ENCODE assay signal across 1 cellular context in the genomic region with DNA sequence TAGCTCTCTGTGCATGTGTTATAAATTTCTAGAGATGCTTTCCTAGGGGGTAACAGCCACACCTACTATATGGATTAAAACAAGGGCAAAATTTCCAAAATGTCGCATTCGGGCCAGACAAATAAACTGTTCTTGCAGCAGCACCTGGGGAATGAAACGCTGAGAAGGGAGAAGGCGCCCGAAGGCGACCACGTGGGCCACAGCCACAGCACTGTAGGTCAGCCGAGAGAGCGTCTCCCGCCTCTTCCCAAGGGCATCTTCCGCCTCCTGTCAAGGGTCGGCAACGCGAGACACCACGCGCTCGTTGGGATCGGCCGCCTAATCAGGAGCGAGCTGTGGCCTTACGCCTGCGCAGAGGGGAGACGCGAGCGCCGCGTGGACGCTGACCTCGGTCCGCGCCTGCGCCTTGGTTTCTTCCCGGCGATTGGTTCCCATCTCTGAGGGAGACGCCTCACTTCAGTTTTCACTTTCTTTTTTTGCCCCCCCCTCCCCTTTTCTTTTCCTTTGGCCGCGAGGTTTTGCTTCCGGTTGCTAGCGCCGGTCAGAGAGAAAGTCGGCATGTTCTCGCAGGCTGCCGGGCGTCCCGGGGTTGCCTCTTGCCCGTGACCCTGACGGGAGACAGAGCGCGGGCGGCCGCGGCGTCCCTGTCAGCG.
A peak's percentile ranks its signal among the peaks of the same experiment; 100 is the strongest.
TF ChIP-seq lines count a peak whose summit lies in the region.

A gene with protein sequence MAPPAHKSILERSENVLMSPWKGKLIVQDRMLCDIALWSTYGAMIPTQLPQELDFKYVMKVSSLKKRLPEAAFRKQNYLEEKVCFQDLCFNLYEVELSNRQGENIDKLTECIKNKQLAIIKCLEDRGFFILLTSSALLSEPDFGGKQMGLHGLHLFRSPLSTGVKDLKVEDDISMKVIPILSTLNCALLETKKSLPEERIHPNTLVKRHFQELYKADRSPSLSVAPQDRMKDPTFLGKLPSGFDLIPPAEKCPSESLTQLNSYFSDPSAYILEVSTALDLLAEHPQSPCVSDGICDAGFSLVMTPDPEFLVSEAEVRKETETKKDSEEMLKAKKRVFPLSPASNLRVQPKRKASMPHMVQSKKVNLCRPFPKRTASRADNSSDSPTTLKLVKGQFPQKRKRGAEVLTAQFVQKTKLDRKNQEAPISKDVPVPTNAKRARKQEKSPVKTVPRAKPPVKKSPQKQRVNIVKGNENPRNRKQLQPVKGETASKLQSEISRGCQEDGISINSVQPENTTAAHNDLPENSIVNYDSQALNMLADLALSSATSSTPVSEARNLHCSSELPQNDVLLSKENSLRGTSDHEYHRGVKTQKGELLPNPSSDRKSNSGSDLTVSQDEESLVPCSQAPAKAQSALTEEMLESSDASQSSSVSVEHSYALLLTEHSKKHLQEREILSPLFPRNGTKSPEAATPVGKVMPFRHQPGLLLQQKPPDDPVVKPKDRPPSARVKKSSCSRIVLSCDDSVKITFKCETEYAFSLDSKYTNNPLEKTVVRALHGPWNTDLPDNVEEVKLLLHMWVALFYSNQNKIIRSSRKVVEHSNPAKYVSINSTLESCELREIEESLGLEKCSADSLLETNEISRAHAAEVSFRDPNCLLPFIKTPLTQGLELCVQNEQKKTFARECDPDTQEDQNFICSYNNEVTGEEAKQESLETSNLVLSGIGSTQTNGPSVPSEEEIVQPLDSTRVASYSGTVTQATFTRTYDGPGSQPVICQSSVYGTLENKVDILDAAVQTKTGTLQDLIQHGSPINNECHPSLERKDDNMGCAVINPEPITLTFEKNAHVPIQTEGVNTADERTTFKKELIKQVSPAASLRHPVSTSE (N-terminal part only) (plus strand): TSS at position 521 of the 653 bp plus-strand sequence. CDS start 35,805 bp downstream, outside the sequence.

TF ChIP-seq in HEK293, 187 proteins besides CTCF, POLR2A, EP300 and RAD21 (continued from another document and continues in another):
- TF ChIP-seq, protein P1, sequence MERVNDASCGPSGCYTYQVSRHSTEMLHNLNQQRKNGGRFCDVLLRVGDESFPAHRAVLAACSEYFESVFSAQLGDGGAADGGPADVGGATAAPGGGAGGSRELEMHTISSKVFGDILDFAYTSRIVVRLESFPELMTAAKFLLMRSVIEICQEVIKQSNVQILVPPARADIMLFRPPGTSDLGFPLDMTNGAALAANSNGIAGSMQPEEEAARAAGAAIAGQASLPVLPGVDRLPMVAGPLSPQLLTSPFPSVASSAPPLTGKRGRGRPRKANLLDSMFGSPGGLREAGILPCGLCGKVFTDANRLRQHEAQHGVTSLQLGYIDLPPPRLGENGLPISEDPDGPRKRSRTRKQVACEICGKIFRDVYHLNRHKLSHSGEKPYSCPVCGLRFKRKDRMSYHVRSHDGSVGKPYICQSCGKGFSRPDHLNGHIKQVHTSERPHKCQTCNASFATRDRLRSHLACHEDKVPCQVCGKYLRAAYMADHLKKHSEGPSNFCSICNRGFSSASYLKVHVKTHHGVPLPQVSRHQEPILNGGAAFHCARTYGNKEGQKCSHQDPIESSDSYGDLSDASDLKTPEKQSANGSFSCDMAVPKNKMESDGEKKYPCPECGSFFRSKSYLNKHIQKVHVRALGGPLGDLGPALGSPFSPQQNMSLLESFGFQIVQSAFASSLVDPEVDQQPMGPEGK (tag by site-specific recombination; IDR thresholded peaks at IDR 0.05): 0 out of 2 replicates have a peak, but pooled peaks have one; percentile 51
- no peak for TF ChIP-seq ZNF549 (tag by site-specific recombination; IDR thresholded peaks at IDR 0.05)
- no peak for TF ChIP-seq ZNF548 (tag by site-specific recombination; IDR thresholded peaks at IDR 0.05)
- TF ChIP-seq ZNF335 (tag by site-specific recombination; conservative IDR thresholded peaks at IDR 0.05): peak; percentile 81
- TF ChIP-seq IKZF3 (tag by site-specific recombination; IDR thresholded peaks at IDR 0.05): peak; percentile 89
- no peak for TF ChIP-seq TCF7L2 (IDR thresholded peaks at IDR 0.05; ENCODE audit: borderline replicate concordance, low read depth, low read length)
- no peak for TF ChIP-seq HOXD13 (CRISPR knock-in tag; IDR thresholded peaks at IDR 0.05; ENCODE audit: borderline replicate concordance)
- TF ChIP-seq, protein P2, sequence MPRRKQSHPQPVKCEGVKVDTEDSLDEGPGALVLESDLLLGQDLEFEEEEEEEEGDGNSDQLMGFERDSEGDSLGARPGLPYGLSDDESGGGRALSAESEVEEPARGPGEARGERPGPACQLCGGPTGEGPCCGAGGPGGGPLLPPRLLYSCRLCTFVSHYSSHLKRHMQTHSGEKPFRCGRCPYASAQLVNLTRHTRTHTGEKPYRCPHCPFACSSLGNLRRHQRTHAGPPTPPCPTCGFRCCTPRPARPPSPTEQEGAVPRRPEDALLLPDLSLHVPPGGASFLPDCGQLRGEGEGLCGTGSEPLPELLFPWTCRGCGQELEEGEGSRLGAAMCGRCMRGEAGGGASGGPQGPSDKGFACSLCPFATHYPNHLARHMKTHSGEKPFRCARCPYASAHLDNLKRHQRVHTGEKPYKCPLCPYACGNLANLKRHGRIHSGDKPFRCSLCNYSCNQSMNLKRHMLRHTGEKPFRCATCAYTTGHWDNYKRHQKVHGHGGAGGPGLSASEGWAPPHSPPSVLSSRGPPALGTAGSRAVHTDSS (tag by site-specific recombination; IDR thresholded peaks at IDR 0.05): no peak
- no peak for TF ChIP-seq ZNF221 (tag by site-specific recombination; IDR thresholded peaks at IDR 0.05; ENCODE audit: borderline replicate concordance)
- peak; percentile 99 for TF ChIP-seq ZNF10 (tag by site-specific recombination; IDR thresholded peaks at IDR 0.05)
- TF ChIP-seq ZNF211 (tag by site-specific recombination; IDR thresholded peaks at IDR 0.05; ENCODE audit: low read depth): no peak
- peak; percentile 92 for TF ChIP-seq ZNF610 (tag by site-specific recombination; IDR thresholded peaks at IDR 0.05; ENCODE audit: borderline replicate concordance)
- peak; percentile 90 for TF ChIP-seq ZXDB (tag by site-specific recombination; IDR thresholded peaks at IDR 0.05)
- no peak for TF ChIP-seq ZNF530 (tag by site-specific recombination; IDR thresholded peaks at IDR 0.05; ENCODE audit: low read depth)
- TF ChIP-seq ZNF48 (tag by site-specific recombination; IDR thresholded peaks at IDR 0.05): no peak
- peak; percentile 48; the same call in 1 of the 2 replicates for TF ChIP-seq YY1 (tag by site-specific recombination; IDR thresholded peaks at IDR 0.05)
- no peak for TF ChIP-seq ZNF341 (tag by site-specific recombination; IDR thresholded peaks at IDR 0.05; ENCODE audit: low read depth)
- TF ChIP-seq ZNF37A (tag by site-specific recombination; IDR thresholded peaks at IDR 0.05): no peak
- no peak for TF ChIP-seq ZNF239 (tag by site-specific recombination; IDR thresholded peaks at IDR 0.05)
- TF ChIP-seq, protein P3, sequence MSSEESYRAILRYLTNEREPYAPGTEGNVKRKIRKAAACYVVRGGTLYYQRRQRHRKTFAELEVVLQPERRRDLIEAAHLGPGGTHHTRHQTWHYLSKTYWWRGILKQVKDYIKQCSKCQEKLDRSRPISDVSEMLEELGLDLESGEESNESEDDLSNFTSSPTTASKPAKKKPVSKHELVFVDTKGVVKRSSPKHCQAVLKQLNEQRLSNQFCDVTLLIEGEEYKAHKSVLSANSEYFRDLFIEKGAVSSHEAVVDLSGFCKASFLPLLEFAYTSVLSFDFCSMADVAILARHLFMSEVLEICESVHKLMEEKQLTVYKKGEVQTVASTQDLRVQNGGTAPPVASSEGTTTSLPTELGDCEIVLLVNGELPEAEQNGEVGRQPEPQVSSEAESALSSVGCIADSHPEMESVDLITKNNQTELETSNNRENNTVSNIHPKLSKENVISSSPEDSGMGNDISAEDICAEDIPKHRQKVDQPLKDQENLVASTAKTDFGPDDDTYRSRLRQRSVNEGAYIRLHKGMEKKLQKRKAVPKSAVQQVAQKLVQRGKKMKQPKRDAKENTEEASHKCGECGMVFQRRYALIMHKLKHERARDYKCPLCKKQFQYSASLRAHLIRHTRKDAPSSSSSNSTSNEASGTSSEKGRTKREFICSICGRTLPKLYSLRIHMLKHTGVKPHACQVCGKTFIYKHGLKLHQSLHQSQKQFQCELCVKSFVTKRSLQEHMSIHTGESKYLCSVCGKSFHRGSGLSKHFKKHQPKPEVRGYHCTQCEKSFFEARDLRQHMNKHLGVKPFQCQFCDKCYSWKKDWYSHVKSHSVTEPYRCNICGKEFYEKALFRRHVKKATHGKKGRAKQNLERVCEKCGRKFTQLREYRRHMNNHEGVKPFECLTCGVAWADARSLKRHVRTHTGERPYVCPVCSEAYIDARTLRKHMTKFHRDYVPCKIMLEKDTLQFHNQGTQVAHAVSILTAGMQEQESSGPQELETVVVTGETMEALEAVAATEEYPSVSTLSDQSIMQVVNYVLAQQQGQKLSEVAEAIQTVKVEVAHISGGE (tag by site-specific recombination; conservative IDR thresholded peaks at IDR 0.05; ENCODE audit: low read depth): peak; percentile 47
- TF ChIP-seq, protein P4, sequence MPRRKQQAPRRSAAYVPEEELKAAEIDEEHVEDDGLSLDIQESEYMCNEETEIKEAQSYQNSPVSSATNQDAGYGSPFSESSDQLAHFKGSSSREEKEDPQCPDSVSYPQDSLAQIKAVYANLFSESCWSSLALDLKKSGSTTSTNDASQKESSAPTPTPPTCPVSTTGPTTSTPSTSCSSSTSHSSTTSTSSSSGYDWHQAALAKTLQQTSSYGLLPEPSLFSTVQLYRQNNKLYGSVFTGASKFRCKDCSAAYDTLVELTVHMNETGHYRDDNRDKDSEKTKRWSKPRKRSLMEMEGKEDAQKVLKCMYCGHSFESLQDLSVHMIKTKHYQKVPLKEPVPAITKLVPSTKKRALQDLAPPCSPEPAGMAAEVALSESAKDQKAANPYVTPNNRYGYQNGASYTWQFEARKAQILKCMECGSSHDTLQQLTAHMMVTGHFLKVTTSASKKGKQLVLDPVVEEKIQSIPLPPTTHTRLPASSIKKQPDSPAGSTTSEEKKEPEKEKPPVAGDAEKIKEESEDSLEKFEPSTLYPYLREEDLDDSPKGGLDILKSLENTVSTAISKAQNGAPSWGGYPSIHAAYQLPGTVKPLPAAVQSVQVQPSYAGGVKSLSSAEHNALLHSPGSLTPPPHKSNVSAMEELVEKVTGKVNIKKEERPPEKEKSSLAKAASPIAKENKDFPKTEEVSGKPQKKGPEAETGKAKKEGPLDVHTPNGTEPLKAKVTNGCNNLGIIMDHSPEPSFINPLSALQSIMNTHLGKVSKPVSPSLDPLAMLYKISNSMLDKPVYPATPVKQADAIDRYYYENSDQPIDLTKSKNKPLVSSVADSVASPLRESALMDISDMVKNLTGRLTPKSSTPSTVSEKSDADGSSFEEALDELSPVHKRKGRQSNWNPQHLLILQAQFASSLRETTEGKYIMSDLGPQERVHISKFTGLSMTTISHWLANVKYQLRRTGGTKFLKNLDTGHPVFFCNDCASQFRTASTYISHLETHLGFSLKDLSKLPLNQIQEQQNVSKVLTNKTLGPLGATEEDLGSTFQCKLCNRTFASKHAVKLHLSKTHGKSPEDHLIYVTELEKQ (tag by site-specific recombination; IDR thresholded peaks at IDR 0.05; ENCODE audit: borderline replicate concordance): no peak; the same call in 1 of the 2 replicates
- TF ChIP-seq, protein P5, sequence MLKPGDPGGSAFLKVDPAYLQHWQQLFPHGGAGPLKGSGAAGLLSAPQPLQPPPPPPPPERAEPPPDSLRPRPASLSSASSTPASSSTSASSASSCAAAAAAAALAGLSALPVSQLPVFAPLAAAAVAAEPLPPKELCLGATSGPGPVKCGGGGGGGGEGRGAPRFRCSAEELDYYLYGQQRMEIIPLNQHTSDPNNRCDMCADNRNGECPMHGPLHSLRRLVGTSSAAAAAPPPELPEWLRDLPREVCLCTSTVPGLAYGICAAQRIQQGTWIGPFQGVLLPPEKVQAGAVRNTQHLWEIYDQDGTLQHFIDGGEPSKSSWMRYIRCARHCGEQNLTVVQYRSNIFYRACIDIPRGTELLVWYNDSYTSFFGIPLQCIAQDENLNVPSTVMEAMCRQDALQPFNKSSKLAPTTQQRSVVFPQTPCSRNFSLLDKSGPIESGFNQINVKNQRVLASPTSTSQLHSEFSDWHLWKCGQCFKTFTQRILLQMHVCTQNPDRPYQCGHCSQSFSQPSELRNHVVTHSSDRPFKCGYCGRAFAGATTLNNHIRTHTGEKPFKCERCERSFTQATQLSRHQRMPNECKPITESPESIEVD (tag by site-specific recombination; IDR thresholded peaks at IDR 0.05): no peak
- no peak for TF ChIP-seq ZNF514 (tag by site-specific recombination; IDR thresholded peaks at IDR 0.05)
- no peak for TF ChIP-seq ZNF169 (tag by site-specific recombination; IDR thresholded peaks at IDR 0.05)
- peak; percentile 55 for TF ChIP-seq GLIS1 (tag by site-specific recombination; IDR thresholded peaks at IDR 0.05)
- TF ChIP-seq, protein P6, sequence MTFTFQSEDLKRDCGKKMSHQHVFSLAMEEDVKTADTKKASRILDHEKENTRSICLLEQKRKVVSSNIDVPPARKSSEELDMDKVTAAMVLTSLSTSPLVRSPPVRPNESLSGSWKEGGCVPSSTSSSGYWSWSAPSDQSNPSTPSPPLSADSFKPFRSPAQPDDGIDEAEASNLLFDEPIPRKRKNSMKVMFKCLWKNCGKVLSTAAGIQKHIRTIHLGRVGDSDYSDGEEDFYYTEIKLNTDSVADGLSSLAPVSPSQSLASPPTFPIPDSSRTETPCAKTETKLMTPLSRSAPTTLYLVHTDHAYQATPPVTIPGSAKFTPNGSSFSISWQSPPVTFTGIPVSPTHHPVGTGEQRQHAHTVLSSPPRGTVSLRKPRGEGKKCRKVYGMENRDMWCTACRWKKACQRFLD (tag by site-specific recombination; IDR thresholded peaks at IDR 0.05): no peak
- TF ChIP-seq, protein P7, sequence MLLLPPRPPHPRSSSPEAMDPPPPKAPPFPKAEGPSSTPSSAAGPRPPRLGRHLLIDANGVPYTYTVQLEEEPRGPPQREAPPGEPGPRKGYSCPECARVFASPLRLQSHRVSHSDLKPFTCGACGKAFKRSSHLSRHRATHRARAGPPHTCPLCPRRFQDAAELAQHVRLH (tag by site-specific recombination; IDR thresholded peaks at IDR 0.05): peak; percentile 51; the same call in 1 of the 2 replicates
- no peak for TF ChIP-seq ZNF140 (tag by site-specific recombination; IDR thresholded peaks at IDR 0.05)
- peak; percentile 68; the same call in 1 of the 2 replicates for TF ChIP-seq ZNF24 (tag by site-specific recombination; IDR thresholded peaks at IDR 0.05)
- no peak for TF ChIP-seq KLF7 (tag by site-specific recombination; IDR thresholded peaks at IDR 0.05; ENCODE audit: borderline replicate concordance)
- TF ChIP-seq SP2 (tag by site-specific recombination; IDR thresholded peaks at IDR 0.05): peak; percentile 92
- no peak for TF ChIP-seq ZNF274 (IDR thresholded peaks at IDR 0.05; ENCODE audit: low read length)
- TF ChIP-seq ZNF274 (tag by site-specific recombination; IDR thresholded peaks at IDR 0.05; ENCODE audit: borderline replicate concordance): no peak
- no peak for TF ChIP-seq BCL11B (tag by site-specific recombination; IDR thresholded peaks at IDR 0.05; ENCODE audit: low read depth)
- TF ChIP-seq ZNF626 (tag by site-specific recombination; IDR thresholded peaks at IDR 0.05): no peak
- TF ChIP-seq ZNF416 (tag by site-specific recombination; IDR thresholded peaks at IDR 0.05): no peak
- TF ChIP-seq ZNF660 (tag by site-specific recombination; IDR thresholded peaks at IDR 0.05): peak; percentile 60
- peak; percentile 60 for TF ChIP-seq ZFHX2 (tag by site-specific recombination; conservative IDR thresholded peaks at IDR 0.05)
- TF ChIP-seq MZF1 (tag by site-specific recombination; IDR thresholded peaks at IDR 0.05; ENCODE audit: borderline replicate concordance): no peak
